8 cellular contexts compared by ENCODE assay signal in the genomic region with DNA sequence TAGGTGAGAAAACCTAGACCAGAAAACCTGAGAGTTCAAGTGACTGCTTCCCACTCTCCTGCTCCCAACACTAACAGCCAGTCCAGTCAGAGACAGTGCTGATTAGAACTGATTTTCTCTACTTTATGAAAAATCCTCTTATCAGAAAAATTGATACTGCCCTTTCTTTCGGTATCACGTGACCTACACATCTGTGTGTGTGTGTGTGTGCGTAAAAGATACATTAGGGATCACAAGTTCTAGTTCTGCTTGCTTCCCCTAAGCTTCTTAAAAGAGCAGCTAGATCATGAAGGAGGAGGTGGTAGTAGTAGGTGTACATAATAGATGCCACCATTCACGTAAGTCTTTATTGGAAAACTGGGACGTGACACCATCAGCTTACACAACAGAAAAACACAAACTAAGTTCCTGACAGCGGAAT. TPM values are rescaled to one million over a fixed set of nuclear protein-coding genes. Genes with fewer than 3 reads are reported as not detected.
DNase-seq lines count a peak whose midpoint lies in the region; ATAC-seq lines count a peak whose summit lies in the region.

No MANE protein-coding gene starts in this region.

- no peak for DNase-seq in activated naive CD4-positive, alpha-beta T cell treated with anti-CD3 and anti-CD28 coated beads for 36 hours
- no peak for DNase-seq in activated naive CD4-positive, alpha-beta T cell treated with Interleukin-2 at 50 U/mL for 16 hours
- DNase-seq in T-cell: no peak
- peak; percentile 42 for DNase-seq in fibroblast of peridontal ligament (ENCODE audit: extremely low read depth)
- DNase-seq in skeletal muscle cell (ENCODE audit: low read depth): no peak
- no peak for DNase-seq in mucosa of gallbladder (ENCODE audit: low spot score)

- no peaks in the 10 kb centered on the region for H3K36me3 Mint-ChIP-seq in activated naive CD4-positive, alpha-beta T cell treated with anti-CD3 and anti-CD28 coated beads for 36 hours (ENCODE audit: low read depth)
- peaks cover 5% of the 10 kb centered on the region for H3K36me3 Mint-ChIP-seq in T-cell

- H3K27ac Mint-ChIP-seq in activated naive CD4-positive, alpha-beta T cell treated with anti-CD3 and anti-CD28 coated beads for 36 hours: no peak overlapping the region
- peak overlapping the region in 1 of 2 donors; percentile 2 for H3K27ac Mint-ChIP-seq in T-cell

- CTCF ChIA-PET in activated naive CD4-positive, alpha-beta T cell treated with anti-CD3 and anti-CD28 coated beads for 36 hours (lab: Charles Lee): interaction anchor here (0.5 to 1.1 kb wide), 3 partner anchors 184 to 334 kb away, joined by 3 to 4 read pairs (median 3); no protein-coding TSS in a partner anchor
- CTCF ChIA-PET in T-cell (lab: Charles Lee): no interaction called here

- no peak for ATAC-seq in T-cell (replicated peaks in 1 of 4)
- ATAC-seq in GM21381 (IDR thresholded peaks at IDR 0.05; ENCODE audit: unreplicated experiment): no peak
- ATAC-seq in HG02571 (IDR thresholded peaks at IDR 0.05; ENCODE audit: unreplicated experiment): no peak

- intact Hi-C loops in activated naive CD4-positive, alpha-beta T cell treated with anti-CD3 and anti-CD28 coated beads for 36 hours (cut with micrococcal nuclease): loop anchor here (1.0 to 10.0 kb wide), 3 partner anchors 344 to 588 kb away; no protein-coding TSS in a partner anchor

- peak overlapping the region; percentile 91 for H3K4me3 ChIP-seq in skeletal muscle cell (ENCODE audit: low read depth, low read length)

- no peaks in the 10 kb centered on the region for H3K9me3 Mint-ChIP-seq in activated naive CD4-positive, alpha-beta T cell treated with anti-CD3 and anti-CD28 coated beads for 36 hours
- no peaks in the 10 kb centered on the region for H3K9me3 Mint-ChIP-seq in T-cell

- H3K4me1 Mint-ChIP-seq in activated naive CD4-positive, alpha-beta T cell treated with anti-CD3 and anti-CD28 coated beads for 36 hours (ENCODE audit: low read depth): peaks cover 51% of the 10 kb centered on the region
- H3K4me1 Mint-ChIP-seq in T-cell: peaks cover 60 to 71% (median 62%) of the 10 kb centered on the region in 3 donors

- H3K27me3 Mint-ChIP-seq in activated naive CD4-positive, alpha-beta T cell treated with anti-CD3 and anti-CD28 coated beads for 36 hours (ENCODE audit: low read depth): no peaks in the 10 kb centered on the region
- no peaks in the 10 kb centered on the region for H3K27me3 Mint-ChIP-seq in T-cell

- peak overlapping the region; percentile 95 for H3K4me3 Mint-ChIP-seq in activated naive CD4-positive, alpha-beta T cell treated with anti-CD3 and anti-CD28 coated beads for 36 hours
- peak overlapping the region; percentile 83 to 92 (median 86) for H3K4me3 Mint-ChIP-seq in T-cell

- POLR2A ChIA-PET in T-cell (lab: Charles Lee): no interaction called here

RNA-seq across cellular contexts. Expression of a gene that starts 1.5 kb away (rescaled TPM):
- total RNA-seq in activated naive CD4-positive, alpha-beta T cell treated with anti-CD3 and anti-CD28 coated beads for 36 hours: 10 to 100 TPM; 40.6 to 43.7 TPM
- total RNA-seq in T-cell (10 to 100 TPM; 24.4 to 44.8 (median 35.1) TPM), mucosa of gallbladder (48.1 TPM)
